Comparison of ENCODE assay signal across 11 cellular contexts in genomic region chr9:130833324-130833990, GRCh38. TPM values are rescaled to one million over a fixed set of nuclear protein-coding genes. Genes with fewer than 3 reads are reported as not detected.
DNase-seq lines count a peak whose midpoint lies in the region.
"Had no signal": no experiment of that assay in that cellular context is flagged by ENCODE, and none has a peak within 500 bp of the region (broad histone marks: within the 10 kb centered on the region; RNA-seq: fewer than 3 reads in every experiment).

No MANE protein-coding gene starts in this region.

- DNase-seq in activated T-cell treated with anti-CD3 and anti-CD28 coated beads, Interleukin-2, amount 50 U/mL, for 24 hours, result no peak
- DNase-seq in activated T-cell treated with anti-CD3 and anti-CD28 coated beads for 4 hours, result no peak
- DNase-seq in activated T-helper 1 cell treated with anti-CD3 and anti-CD28 coated beads, Interleukin-12 subunit alpha, Interleukin-12 subunit beta, Interleukin-2, Interleukin-4 antibody, amounts not matched to agents 30 ng/mL and 10 ng/mL and 1 ng/mL, durations not matched to agents 14 hours and 24 hours and 36 hours (ENCODE audit: low spot score), result no peak
- peak; percentile 29 for DNase-seq in iris pigment epithelial cell (ENCODE audit: low read depth)
- DNase-seq in SHP77 (lab: John Stamatoyannopoulos, UW), result no peak
- no peak for DNase-seq in stimulated activated naive CD4-positive, alpha-beta T cell treated with Interleukin-2 at 50 U/mL for 16 hours (lab: John Stamatoyannopoulos, UW)
- DNase-seq in HUDEP-2 (lab: John Stamatoyannopoulos, UW; ENCODE audit: unreplicated experiment in 76 of 76), result no peak
- DNase-seq: AML-193, NCI-H1694 treated with DMSO at 0.1 percent for 48 hours had no signal

- H3K4me1 Mint-ChIP-seq in activated T-cell treated with anti-CD3 and anti-CD28 coated beads, Interleukin-2, amount 50 U/mL, for 24 hours (ENCODE audit: low read depth), result peaks cover 41% of the 10 kb centered on the region
- H3K4me1 Mint-ChIP-seq in activated T-helper 1 cell treated with anti-CD3 and anti-CD28 coated beads, Interleukin-12 subunit alpha, Interleukin-12 subunit beta, Interleukin-2, Interleukin-4 antibody, amounts not matched to agents 30 ng/mL and 10 ng/mL and 1 ng/mL, durations not matched to agents 14 hours and 24 hours and 36 hours (ENCODE audit: low read depth), result peaks cover 29% of the 10 kb centered on the region

- H3K27me3 ChIP-seq in stomach smooth muscle (ENCODE audit: control insufficient read depth in 1 of 2, insufficient read depth in 2 of 2, low read length in 2 of 2), result no peaks in the 10 kb centered on the region

- no peaks in the 10 kb centered on the region for H3K9me3 Mint-ChIP-seq in activated T-cell treated with anti-CD3 and anti-CD28 coated beads, Interleukin-2, amount 50 U/mL, for 24 hours
- peaks cover 5% of the 10 kb centered on the region for H3K9me3 Mint-ChIP-seq in activated T-helper 1 cell treated with anti-CD3 and anti-CD28 coated beads, Interleukin-12 subunit alpha, Interleukin-12 subunit beta, Interleukin-2, Interleukin-4 antibody, amounts not matched to agents 30 ng/mL and 10 ng/mL and 1 ng/mL, durations not matched to agents 14 hours and 24 hours and 36 hours

- H3K9me3 ChIP-seq in stomach smooth muscle (ENCODE audit: control insufficient read depth in 2 of 2, low read length in 2 of 2), result no peaks in the 10 kb centered on the region
- H3K9me3 ChIP-seq: mucosa of descending colon had no signal

- H3K36me3 Mint-ChIP-seq in activated T-cell treated with anti-CD3 and anti-CD28 coated beads, Interleukin-2, amount 50 U/mL, for 24 hours (ENCODE audit: low read depth), result peaks cover 17% of the 10 kb centered on the region
- no peaks in the 10 kb centered on the region for H3K36me3 Mint-ChIP-seq in activated T-helper 1 cell treated with anti-CD3 and anti-CD28 coated beads, Interleukin-12 subunit alpha, Interleukin-12 subunit beta, Interleukin-2, Interleukin-4 antibody, amounts not matched to agents 30 ng/mL and 10 ng/mL and 1 ng/mL, durations not matched to agents 14 hours and 24 hours and 36 hours (ENCODE audit: low read depth)

- peak overlapping the region; percentile 83 for H3K27ac Mint-ChIP-seq in activated T-cell treated with anti-CD3 and anti-CD28 coated beads, Interleukin-2, amount 50 U/mL, for 24 hours
- H3K27ac Mint-ChIP-seq in activated T-helper 1 cell treated with anti-CD3 and anti-CD28 coated beads, Interleukin-12 subunit alpha, Interleukin-12 subunit beta, Interleukin-2, Interleukin-4 antibody, amounts not matched to agents 30 ng/mL and 10 ng/mL and 1 ng/mL, durations not matched to agents 14 hours and 24 hours and 36 hours, result no peak overlapping the region

- H3K27me3 Mint-ChIP-seq in activated T-cell treated with anti-CD3 and anti-CD28 coated beads, Interleukin-2, amount 50 U/mL, for 24 hours, result no peaks in the 10 kb centered on the region
- H3K27me3 Mint-ChIP-seq in activated T-helper 1 cell treated with anti-CD3 and anti-CD28 coated beads, Interleukin-12 subunit alpha, Interleukin-12 subunit beta, Interleukin-2, Interleukin-4 antibody, amounts not matched to agents 30 ng/mL and 10 ng/mL and 1 ng/mL, durations not matched to agents 14 hours and 24 hours and 36 hours (ENCODE audit: insufficient read depth), result peaks cover 23% of the 10 kb centered on the region

- peak overlapping the region; percentile 91 for H3K27ac ChIP-seq in stomach smooth muscle (ENCODE audit: low read length)

- peak overlapping the region; percentile 30 to 84 for H3K9ac ChIP-seq in stomach smooth muscle (ENCODE audit: low read length in 2 of 2)

- no peak overlapping the region for H3K4me3 ChIP-seq in stomach smooth muscle (ENCODE audit: low read length in 2 of 2)
- H3K4me3 ChIP-seq: mucosa of descending colon had no signal

- H3K4me3 Mint-ChIP-seq in activated T-cell treated with anti-CD3 and anti-CD28 coated beads, Interleukin-2, amount 50 U/mL, for 24 hours, result no peak overlapping the region
- H3K4me3 Mint-ChIP-seq in activated T-helper 1 cell treated with anti-CD3 and anti-CD28 coated beads, Interleukin-12 subunit alpha, Interleukin-12 subunit beta, Interleukin-2, Interleukin-4 antibody, amounts not matched to agents 30 ng/mL and 10 ng/mL and 1 ng/mL, durations not matched to agents 14 hours and 24 hours and 36 hours, result peak overlapping the region; percentile 40

- peaks cover 25% of the 10 kb centered on the region for H3K4me1 ChIP-seq in stomach smooth muscle (ENCODE audit: control insufficient read depth, insufficient read depth, low read length)

- intact Hi-C loops in activated T-helper 1 cell treated with anti-CD3 and anti-CD28 coated beads, Interleukin-12 subunit alpha, Interleukin-12 subunit beta, Interleukin-2, Interleukin-4 antibody, amounts not matched to agents 30 ng/mL and 10 ng/mL and 1 ng/mL, durations not matched to agents 14 hours and 24 hours and 36 hours (cut with micrococcal nuclease), result loop anchor here (10.0 kb wide), 1 partner anchor 119 kb away; no protein-coding TSS in a partner anchor

- H3K36me3 ChIP-seq in stomach smooth muscle (ENCODE audit: control insufficient read depth in 2 of 2, insufficient read depth in 2 of 2, low read length in 2 of 2), result no peaks in the 10 kb centered on the region

RNA-seq across cellular contexts. Expression of gene ABL1, which starts 1.6 kb away (rescaled TPM):
- 34.2 and 36.2 TPM in 2 replicates for total RNA-seq in activated T-helper 1 cell treated with anti-CD3 and anti-CD28 coated beads, Interleukin-12 subunit alpha, Interleukin-12 subunit beta, Interleukin-2, Interleukin-4 antibody, amounts not matched to agents 30 ng/mL and 10 ng/mL and 1 ng/mL, durations not matched to agents 14 hours and 24 hours and 36 hours
